In genomic region chr22:37639771-37640590, GRCh38 we compare ENCODE assay signal across 8 cellular contexts. TPM values are rescaled to one million over a fixed set of nuclear protein-coding genes. Genes with fewer than 3 reads are reported as not detected.
DNase-seq lines count a peak whose midpoint lies in the region; TF ChIP-seq lines count a peak whose summit lies in the region.

No MANE protein-coding gene starts in this region.

- no peak overlapping the region for H3K27ac ChIP-seq in SJSA1
- H3K27ac ChIP-seq in esophagus (ENCODE audit: low read depth in 2 of 2, low read length in 1 of 2) = peak overlapping the region; percentile 85 to 94
- H3K27ac ChIP-seq in neutrophil = peak overlapping the region; percentile 95

- H3K36me3 ChIP-seq in SJSA1 (peaks cover 21% of the 10 kb centered on the region), esophagus (ENCODE audit: control insufficient read depth in 2 of 2, insufficient read depth in 2 of 2, low read length in 1 of 2) (peaks cover 0 to 16% of the 10 kb centered on the region in 2 donors), neutrophil (peaks cover 42% of the 10 kb centered on the region)

- 5 to 9% methylated on average over 18 to 27 of the region's 27 CpGs for WGBS in esophagus, 2 donors

- peak overlapping the region; percentile 52 for H3K4me3 ChIP-seq in SJSA1
- H3K4me3 ChIP-seq in esophagus (ENCODE audit: low read depth in 1 of 2, low read length in 2 of 2) = peak overlapping the region; percentile 64 to 86
- peak overlapping the region; percentile 85 for H3K4me3 ChIP-seq in neutrophil (ENCODE audit: low read depth in 1 of 2, low read length in 1 of 2)

- H3K9me3 ChIP-seq in SJSA1 (replicated peaks) (no peaks in the 10 kb centered on the region), esophagus (ENCODE audit: control insufficient read depth in 2 of 2, insufficient read depth in 1 of 2, low read depth in 1 of 2, low read length in 1 of 2) (no peaks in the 10 kb centered on the region), neutrophil (no peaks in the 10 kb centered on the region)

- H3K27me3 ChIP-seq in SJSA1 (replicated peaks) = no peaks in the 10 kb centered on the region
- H3K27me3 ChIP-seq in esophagus (ENCODE audit: control insufficient read depth in 1 of 2, insufficient read depth in 2 of 2, low read length in 2 of 2) = no peaks in the 10 kb centered on the region
- no peaks in the 10 kb centered on the region for H3K27me3 ChIP-seq in neutrophil

- H3K4me1 ChIP-seq in SJSA1 (replicated peaks) (peaks cover 23% of the 10 kb centered on the region), esophagus (ENCODE audit: control insufficient read depth in 2 of 2, insufficient read depth in 2 of 2, low read length in 1 of 2) (peaks cover 0 to 33% of the 10 kb centered on the region in 2 donors), neutrophil (ENCODE audit: control insufficient read depth in 1 of 2, insufficient read depth in 1 of 2, low read depth in 1 of 2, low read length in 1 of 2) (peaks cover 43 to 77% of the 10 kb centered on the region in 2 experiments)

- no peak for TF ChIP-seq CTCF in neutrophil (IDR thresholded peaks at IDR 0.05)

- peak; percentile 5 for DNase-seq in NCI-H146 (lab: John Stamatoyannopoulos, UW)
- no peak for DNase-seq in NCI-H146 treated with DMSO at 0.1 percent for 48 hours (lab: John Stamatoyannopoulos, UW; ENCODE audit: unreplicated experiment)
- DNase-seq in SJSA1 (ENCODE audit: low read depth in 1 of 2, low spot score in 2 of 2) = no peak
- no peak for DNase-seq in mucosa of gallbladder (ENCODE audit: low spot score)
- DNase-seq in ureter (ENCODE audit: low spot score) = no peak
- DNase-seq in COLO829 (ENCODE audit: low spot score) = no peak

RNA-seq across cellular contexts. Expression of gene SH3BP1, which starts 0.5 kb away (rescaled TPM):
- total RNA-seq in SJSA1 (2014; rRNA removed; shearing (Covaris generic)) = 8.2 and 13.6 TPM in 2 replicates
- 10 to 100 TPM; 39.8 to 42.0 TPM for polyA plus RNA-seq in esophagus
- total RNA-seq in mucosa of gallbladder (13.6 TPM), ureter (56.2 TPM)

RNA-seq across cellular contexts. Expression of gene PDXP, which starts 18.5 kb away (rescaled TPM):
- 47.1 and 47.7 TPM in 2 replicates for total RNA-seq in SJSA1 (2014; rRNA removed; shearing (Covaris generic))
- polyA plus RNA-seq in esophagus = 1 to 10 TPM; 1.4 to 2.2 TPM
- total RNA-seq in mucosa of gallbladder (12.1 TPM), ureter (5.2 TPM)

RNA-seq across cellular contexts. Expression of gene GGA1, which starts 31.3 kb away (rescaled TPM):
- total RNA-seq in SJSA1 (2014; rRNA removed; shearing (Covaris generic)) = 22.6 and 34.9 TPM in 2 replicates
- 10 to 100 TPM; 34.2 to 55.6 TPM for polyA plus RNA-seq in esophagus
- 81.5 TPM for total RNA-seq in mucosa of gallbladder
- 68.9 TPM for total RNA-seq in ureter

RNA-seq across cellular contexts. Expression of gene LGALS1, which starts 35.5 kb away (rescaled TPM):
- total RNA-seq in SJSA1 (2014; rRNA removed; shearing (Covaris generic)) = 5,490 and 8,922 TPM in 2 replicates
- polyA plus RNA-seq in esophagus = 100 to 1,000 TPM; 160 to 194 TPM
- 587 TPM for total RNA-seq in mucosa of gallbladder
- 396 TPM for total RNA-seq in ureter

RNA-seq across cellular contexts. Expression of gene NOL12, which starts 46.2 kb away (rescaled TPM):
- total RNA-seq in SJSA1 (2014; rRNA removed; shearing (Covaris generic)) = 32.1 and 38.0 TPM in 2 replicates
- polyA plus RNA-seq in esophagus = 10 to 100 TPM; 35.2 to 43.3 TPM
- total RNA-seq in mucosa of gallbladder = 27.1 TPM
- total RNA-seq in ureter = 36.8 TPM
